20 cellular contexts compared by ENCODE assay signal in genomic region chr22:17965538-17966402, GRCh38. TPM values are rescaled to one million over a fixed set of nuclear protein-coding genes. Genes with fewer than 3 reads are reported as not detected.
DNase-seq lines count a peak whose midpoint lies in the region; ATAC-seq, FAIRE-seq and TF ChIP-seq lines count a peak whose summit lies in the region.
"Had no signal": no experiment of that assay in that cellular context is flagged by ENCODE, and none has a peak within 500 bp of the region (broad histone marks: within the 10 kb centered on the region; RNA-seq: fewer than 3 reads in every experiment).

No MANE protein-coding gene starts in this region.

- H3K9me3 ChIP-seq in gastrocnemius medialis: no peaks in the 10 kb centered on the region
- H3K9me3 ChIP-seq: heart right ventricle, MG63, pancreas had no signal

- H3K27ac Mint-ChIP-seq in stimulated activated memory B cell treated with anti-CD40 and anti-IgM and Interleukin-4, amounts not matched to agents 10 μg/mL and 1 μg/mL and 100 μg/mL, for 72 hours: peak overlapping the region; percentile 81
- H3K27ac Mint-ChIP-seq: activated CD8-positive, alpha-beta T cell treated with anti-CD3 and anti-CD28 coated beads, Interleukin-2, amount 10 ng/mL, durations not matched to agents 7 days and 5 days had no signal

- ATAC-seq in stimulated activated memory B cell treated with anti-CD40 and anti-IgM and Interleukin-4, amounts not matched to agents 10 μg/mL and 1 μg/mL and 100 μg/mL, for 72 hours: no peak
- no peak for ATAC-seq in gastrocnemius medialis
- no peak for ATAC-seq in GM18517 (IDR thresholded peaks at IDR 0.05; ENCODE audit: unreplicated experiment)
- ATAC-seq: activated CD8-positive, alpha-beta T cell treated with anti-CD3 and anti-CD28 coated beads, Interleukin-2, amount 10 ng/mL, durations not matched to agents 7 days and 5 days; heart right ventricle; Panc1; pancreas had no signal

- peak overlapping the region; percentile 38 for H3K4me3 Mint-ChIP-seq in stimulated activated memory B cell treated with anti-CD40 and anti-IgM and Interleukin-4, amounts not matched to agents 10 μg/mL and 1 μg/mL and 100 μg/mL, for 72 hours
- H3K4me3 Mint-ChIP-seq: activated CD8-positive, alpha-beta T cell treated with anti-CD3 and anti-CD28 coated beads, Interleukin-2, amount 10 ng/mL, durations not matched to agents 7 days and 5 days had no signal

- H3K27me3 ChIP-seq in gastrocnemius medialis: no peaks in the 10 kb centered on the region
- H3K27me3 ChIP-seq: heart right ventricle, MG63, pancreas had no signal

- H3K4me1 ChIP-seq in gastrocnemius medialis: peaks cover 24 to 42% of the 10 kb centered on the region in 2 donors
- H3K4me1 ChIP-seq: pancreas had no signal

- H3K4me1 Mint-ChIP-seq in stimulated activated memory B cell treated with anti-CD40 and anti-IgM and Interleukin-4, amounts not matched to agents 10 μg/mL and 1 μg/mL and 100 μg/mL, for 72 hours: peaks cover 82% of the 10 kb centered on the region

- no peak overlapping the region for H3K27ac ChIP-seq in gastrocnemius medialis
- H3K27ac ChIP-seq: C4-2B, pancreas, WERI-Rb-1 had no signal

- no peaks in the 10 kb centered on the region for H3K9me3 Mint-ChIP-seq in stimulated activated memory B cell treated with anti-CD40 and anti-IgM and Interleukin-4, amounts not matched to agents 10 μg/mL and 1 μg/mL and 100 μg/mL, for 72 hours

- no peaks in the 10 kb centered on the region for H3K36me3 ChIP-seq in gastrocnemius medialis
- H3K36me3 ChIP-seq: heart right ventricle, pancreas, WERI-Rb-1 had no signal

- DNase-seq in NCI-H2171 treated with DMSO at 0.1 percent for 48 hours (lab: John Stamatoyannopoulos, UW) (peak; percentile 38), NCI-H2171 (lab: John Stamatoyannopoulos, UW) (no peak), RPMI7951 (ENCODE audit: low read depth) (peak; percentile 25), glomerular visceral epithelial cell (ENCODE audit: extremely low spot score) (peak; percentile 41), gastrocnemius medialis (no peak), HTR-8/SVneo (ENCODE audit: insufficient read length, low spot score) (no peak)
- DNase-seq: 8988T; activated CD8-positive, alpha-beta T cell treated with anti-CD3 and anti-CD28 coated beads, Interleukin-2, amount 10 ng/mL, durations not matched to agents 7 days and 5 days; effector CD4-positive, alpha-beta T cell; heart right ventricle; MG63; NCI-H187 treated with DMSO at 0.1 percent for 48 hours; NCI-H526; pancreas; WERI-Rb-1 had no signal

- intact Hi-C loops in gastrocnemius medialis (cut with DNase I; ENCODE audit: low total_unique reads): no loop called here

- in situ Hi-C loops in gastrocnemius medialis (cut with MboI; ENCODE audit: low sequenced_read_pairs in 4 of 4): no loop called here

- H3K27me3 Mint-ChIP-seq in stimulated activated memory B cell treated with anti-CD40 and anti-IgM and Interleukin-4, amounts not matched to agents 10 μg/mL and 1 μg/mL and 100 μg/mL, for 72 hours: no peaks in the 10 kb centered on the region

- H3K36me3 Mint-ChIP-seq in stimulated activated memory B cell treated with anti-CD40 and anti-IgM and Interleukin-4, amounts not matched to agents 10 μg/mL and 1 μg/mL and 100 μg/mL, for 72 hours: peaks cover 36% of the 10 kb centered on the region

- no peak for FAIRE-seq in HTR-8/SVneo (lab: Jason Lieb, UNC)
- FAIRE-seq: islet of Langerhans, pancreas had no signal

- no peak for TF ChIP-seq CTCF in gastrocnemius medialis (IDR thresholded peaks at IDR 0.05 in 4 of 5, conservative IDR thresholded peaks at IDR 0.05 in 1 of 5)

- no peak overlapping the region for H3K4me3 ChIP-seq in gastrocnemius medialis
- H3K4me3 ChIP-seq: heart right ventricle, MG63, pancreas had no signal

- no peak for TF ChIP-seq POLR2A in gastrocnemius medialis (IDR thresholded peaks at IDR 0.05)

RNA-seq across cellular contexts. Expression of gene MICAL3, which starts 58.6 kb away (rescaled TPM):
- total RNA-seq in RPMI7951 (2014; rRNA removed; shearing (Covaris generic)): 16.0 and 17.0 TPM in 2 replicates
- 1 to 10 TPM; 6.0 to 9.8 (median 8.1) TPM for total RNA-seq in gastrocnemius medialis

Comparison
In these comparisons a context has a peak if more than half of its experiments do, and no peak if none do; other contexts are left out.
1. DNase-seq: peak in NCI-H2171 treated with DMSO at 0.1 percent for 48 hours (single experiment), RPMI7951 (single experiment) and glomerular visceral epithelial cell (single experiment); none in NCI-H2171 (single experiment), gastrocnemius medialis (0 of 2) and HTR-8/SVneo (single experiment).